24 cellular contexts compared by ENCODE assay signal in genomic region chr1:58356402-58356801, GRCh38.
DNase-seq lines count a peak whose midpoint lies in the region; ATAC-seq and TF ChIP-seq lines count a peak whose summit lies in the region.
"Had no signal": no experiment of that assay in that cellular context is flagged by ENCODE, and none has a peak within 500 bp of the region (broad histone marks: within the 10 kb centered on the region; RNA-seq: fewer than 3 reads in every experiment).

No MANE protein-coding gene starts in this region.

- H3K27ac Mint-ChIP-seq in central memory CD8-positive, alpha-beta T cell (ENCODE audit: low read depth) = peak overlapping the region; percentile 16
- H3K27ac Mint-ChIP-seq: CD14-positive monocyte; CD4-positive, alpha-beta memory T cell; CD4-positive, CD25-positive, alpha-beta regulatory T cell had no signal

- H3K27me3 ChIP-seq in heart right ventricle = no peaks in the 10 kb centered on the region
- H3K27me3 ChIP-seq in right atrium auricular region = no peaks in the 10 kb centered on the region
- no peaks in the 10 kb centered on the region for H3K27me3 ChIP-seq in esophagus muscularis mucosa
- H3K27me3 ChIP-seq: BE2C, BLaER1 had no signal

- H3K36me3 Mint-ChIP-seq in central memory CD8-positive, alpha-beta T cell (ENCODE audit: insufficient read depth) = no peaks in the 10 kb centered on the region
- H3K36me3 Mint-ChIP-seq: CD14-positive monocyte; CD4-positive, CD25-positive, alpha-beta regulatory T cell had no signal

- no peak for TF ChIP-seq EP300 in esophagus muscularis mucosa (IDR thresholded peaks at IDR 0.05)

- intact Hi-C loops in Right ventricle myocardium superior (cut with DNase I) = no loop called here
- intact Hi-C loops in cardiac septum (cut with DNase I) = no loop called here
- intact Hi-C loops in heart right ventricle (cut with DNase I) = no loop called here
- intact Hi-C loops in esophagus muscularis mucosa (cut with DNase I) = no loop called here

- H3K4me3 ChIP-seq in heart right ventricle = no peak overlapping the region
- H3K4me3 ChIP-seq in right atrium auricular region = no peak overlapping the region
- H3K4me3 ChIP-seq in esophagus muscularis mucosa = no peak overlapping the region
- H3K4me3 ChIP-seq: BLaER1, GM12878 had no signal

- TF ChIP-seq POLR2A in esophagus muscularis mucosa (IDR thresholded peaks at IDR 0.05; ENCODE audit: low read depth) = no peak

- ATAC-seq in Right ventricle myocardium superior (ENCODE audit: poor library complexity) (peak; percentile 49), heart right ventricle (peak in 5 of 8 donors; percentile 42 to 88 (median 72))
- no peak for ATAC-seq in central memory CD8-positive, alpha-beta T cell (replicated peaks; ENCODE audit: extremely low read depth, poor library complexity, severe bottlenecking)
- ATAC-seq: GM12878 had no signal

- H3K9me3 Mint-ChIP-seq in central memory CD8-positive, alpha-beta T cell = peaks cover 2% of the 10 kb centered on the region

- TF ChIP-seq CTCF in heart right ventricle (IDR thresholded peaks at IDR 0.05) (no peak), right atrium auricular region (IDR thresholded peaks at IDR 0.05) (no peak), esophagus muscularis mucosa (IDR thresholded peaks at IDR 0.05) (no peak)

- H3K9me3 ChIP-seq in heart right ventricle (peaks cover 0 to 1% (median 0%) of the 10 kb centered on the region in 11 donors), right atrium auricular region (no peaks in the 10 kb centered on the region), esophagus muscularis mucosa (no peaks in the 10 kb centered on the region)
- H3K9me3 ChIP-seq: BE2C, BLaER1 had no signal

- H3K27ac ChIP-seq in heart right ventricle = no peak overlapping the region
- H3K27ac ChIP-seq in right atrium auricular region = no peak overlapping the region
- H3K27ac ChIP-seq in esophagus muscularis mucosa (replicated peaks in 1 of 4) = no peak overlapping the region
- H3K27ac ChIP-seq: BLaER1 had no signal

- H3K4me1 Mint-ChIP-seq in central memory CD8-positive, alpha-beta T cell = peaks cover 4% of the 10 kb centered on the region
- H3K4me1 Mint-ChIP-seq: CD14-positive monocyte; CD4-positive, alpha-beta memory T cell; CD4-positive, CD25-positive, alpha-beta regulatory T cell had no signal

- H3K27me3 Mint-ChIP-seq in central memory CD8-positive, alpha-beta T cell = no peaks in the 10 kb centered on the region
- H3K27me3 Mint-ChIP-seq: CD4-positive, CD25-positive, alpha-beta regulatory T cell had no signal

- no peak overlapping the region for H3K4me3 Mint-ChIP-seq in central memory CD8-positive, alpha-beta T cell
- H3K4me3 Mint-ChIP-seq: CD14-positive monocyte; CD4-positive, alpha-beta memory T cell; CD4-positive, CD25-positive, alpha-beta regulatory T cell; CD8-positive, alpha-beta memory T cell had no signal

- 34 to 42% methylated on average over 2 of the region's 2 CpGs for WGBS in heart right ventricle, 2 donors
- 80% methylated on average over 2 of the region's 2 CpGs for WGBS in esophagus muscularis mucosa

- DNase-seq in Right ventricle myocardium superior = no peak
- no peak for DNase-seq in cardiac septum (ENCODE audit: low spot score)
- no peak for DNase-seq in heart right ventricle
- no peak for DNase-seq in right atrium auricular region (ENCODE audit: low spot score)
- no peak for DNase-seq in central memory CD8-positive, alpha-beta T cell (ENCODE audit: low spot score in 2 of 2)
- peak; percentile 53 for DNase-seq in esophagus muscularis mucosa (ENCODE audit: extremely low spot score)
- no peak for DNase-seq in MV-4-11 (lab: John Stamatoyannopoulos, UW)
- DNase-seq in putamen (ENCODE audit: low spot score) = no peak
- DNase-seq: 8988T; ACHN; BE2C; C1 segment of cervical spinal cord; CD4-positive, alpha-beta memory T cell; CD4-positive, CD25-positive, alpha-beta regulatory T cell; CD8-positive, alpha-beta memory T cell; COR-L47; DMS 273 treated with DMSO at 0.1 percent for 48 hours; DMS79; DND-41; EL; GDM1 had no signal

- H3K36me3 ChIP-seq in heart right ventricle (no peaks in the 10 kb centered on the region), right atrium auricular region (no peaks in the 10 kb centered on the region), esophagus muscularis mucosa (no peaks in the 10 kb centered on the region)
- H3K36me3 ChIP-seq: BE2C, BLaER1 had no signal

- H3K4me1 ChIP-seq in heart right ventricle (peaks cover 0 to 16% (median 0%) of the 10 kb centered on the region in 9 donors), right atrium auricular region (peaks cover 0 to 4% of the 10 kb centered on the region in 2 donors), esophagus muscularis mucosa (peaks cover 0 to 3% (median 0%) of the 10 kb centered on the region in 4 donors)
- H3K4me1 ChIP-seq: BE2C, BLaER1 had no signal
